In genomic region chr12:115506822-115507629, GRCh38 we compare ENCODE assay signal across 1 cellular context.
TF ChIP-seq lines count a peak whose summit lies in the region.

No MANE protein-coding gene starts in this region.

TF ChIP-seq in HepG2, 621 proteins besides CTCF, POLR2A, EP300 and RAD21 (continued from another document and continues in another):
- TF ChIP-seq ZNF609 (CRISPR knock-in tag; IDR thresholded peaks at IDR 0.05; ENCODE audit: borderline replicate concordance) (no peak), ZNF614 (CRISPR knock-in tag; IDR thresholded peaks at IDR 0.05; ENCODE audit: borderline replicate concordance) (no peak), MED1 (CRISPR knock-in tag; IDR thresholded peaks at IDR 0.05) (no peak), ZNF280B (CRISPR knock-in tag; IDR thresholded peaks at IDR 0.05; ENCODE audit: borderline replicate concordance) (no peak), TFAP4 (IDR thresholded peaks at IDR 0.05; ENCODE audit: borderline replicate concordance, low read depth) (peak; percentile 21; the same call in 1 of the 2 replicates), ZNF574 (CRISPR knock-in tag; IDR thresholded peaks at IDR 0.05) (no peak), FOXJ3 (CRISPR knock-in tag; IDR thresholded peaks at IDR 0.05; ENCODE audit: borderline replicate concordance) (no peak), HOXA7 (CRISPR knock-in tag; IDR thresholded peaks at IDR 0.05) (no peak), ESRRA (CRISPR knock-in tag; IDR thresholded peaks at IDR 0.05; ENCODE audit: low read depth) (no peak), CENPX (CRISPR knock-in tag; IDR thresholded peaks at IDR 0.05) (no peak), ZNF720 (CRISPR knock-in tag; IDR thresholded peaks at IDR 0.05) (no peak), ARID5B (CRISPR knock-in tag; IDR thresholded peaks at IDR 0.05) (peak; percentile 63), ZNF780A (CRISPR knock-in tag; IDR thresholded peaks at IDR 0.05) (no peak), ZNF337 (CRISPR knock-in tag; IDR thresholded peaks at IDR 0.05; ENCODE audit: borderline replicate concordance, low read depth) (no peak), KDM6A (CRISPR knock-in tag; IDR thresholded peaks at IDR 0.05; ENCODE audit: low read depth) (no peak), TP53 (CRISPR knock-in tag; conservative IDR thresholded peaks at IDR 0.05) (no peak), ZNF577 (CRISPR knock-in tag; IDR thresholded peaks at IDR 0.05; ENCODE audit: borderline replicate concordance, low read depth) (no peak), ASH2L (IDR thresholded peaks at IDR 0.05; ENCODE audit: insufficient read length, low read depth, low read length) (peak; percentile 22), ZNF263 (CRISPR knock-in tag; IDR thresholded peaks at IDR 0.05) (peak; percentile 89), AKNA (CRISPR knock-in tag; IDR thresholded peaks at IDR 0.05; ENCODE audit: borderline replicate concordance) (no peak), ZNF383 (CRISPR knock-in tag; IDR thresholded peaks at IDR 0.05; ENCODE audit: borderline replicate concordance) (no peak), FOSL2 (CRISPR knock-in tag; IDR thresholded peaks at IDR 0.05) (peak; percentile 90), RARA (CRISPR knock-in tag; IDR thresholded peaks at IDR 0.05) (peak; percentile 64), SNAPC2 (CRISPR knock-in tag; IDR thresholded peaks at IDR 0.05) (no peak), ZSCAN29 (CRISPR knock-in tag; conservative IDR thresholded peaks at IDR 0.05) (0 out of 2 replicates have a peak, but pooled peaks have one; percentile 22), SOX13 (IDR thresholded peaks at IDR 0.05) (0 out of 2 replicates have a peak, but pooled peaks have one; percentile 7), SOX13 (CRISPR knock-in tag; conservative IDR thresholded peaks at IDR 0.05 in 1 of 2, IDR thresholded peaks at IDR 0.05 in 1 of 2) (peak in 1 of 2 experiments; percentile 79; a peak in 2 of 4 replicates), ZNF232 (CRISPR knock-in tag; IDR thresholded peaks at IDR 0.05; ENCODE audit: borderline replicate concordance) (no peak), ZNF7 (CRISPR knock-in tag; IDR thresholded peaks at IDR 0.05) (no peak), SP5 (CRISPR knock-in tag; IDR thresholded peaks at IDR 0.05; ENCODE audit: borderline replicate concordance, low read depth) (0 out of 2 replicates have a peak, but pooled peaks have one; percentile 32), SALL2 (CRISPR knock-in tag; IDR thresholded peaks at IDR 0.05) (no peak), THAP9 (CRISPR knock-in tag; IDR thresholded peaks at IDR 0.05; ENCODE audit: borderline replicate concordance) (no peak), ZBTB1 (CRISPR knock-in tag; IDR thresholded peaks at IDR 0.05; ENCODE audit: borderline replicate concordance) (no peak), ZNF570 (CRISPR knock-in tag; IDR thresholded peaks at IDR 0.05; ENCODE audit: borderline replicate concordance) (no peak), NR2F1 (CRISPR knock-in tag; IDR thresholded peaks at IDR 0.05) (peak; percentile 33 to 70; a peak in 2 of 4 replicates), BRF2 (CRISPR knock-in tag; IDR thresholded peaks at IDR 0.05) (no peak)
